14 cellular contexts compared by ENCODE assay signal in genomic region chr21:45329261-45330074, GRCh38. TPM values are rescaled to one million over a fixed set of nuclear protein-coding genes. Genes with fewer than 3 reads are reported as not detected.
DNase-seq lines count a peak whose midpoint lies in the region; ATAC-seq and TF ChIP-seq lines count a peak whose summit lies in the region.
"Had no signal": no experiment of that assay in that cellular context is flagged by ENCODE, and none has a peak within 500 bp of the region (broad histone marks: within the 10 kb centered on the region; RNA-seq: fewer than 3 reads in every experiment).

No MANE protein-coding gene starts in this region.

- H4K91ac ChIP-seq in IMR-90 (ENCODE audit: insufficient read depth, low read depth, low read length): peak overlapping the region; percentile 99

- H3K14ac ChIP-seq in IMR-90 (replicated peaks; ENCODE audit: low read depth, low read length): peak overlapping the region; percentile 89

- H4K20me1 ChIP-seq in IMR-90 (ENCODE audit: insufficient read depth, low read length): no peaks in the 10 kb centered on the region

- H3K27ac Mint-ChIP-seq in nephron: peak overlapping the region; percentile 91 to 96 (median 95)
- H3K27ac Mint-ChIP-seq: activated naive CD8-positive, alpha-beta T cell treated with anti-CD3 and anti-CD28 coated beads, Interleukin-2, amount 50 U/mL, for 24 hours had no signal

- peak overlapping the region; percentile 92 for H2AK9ac ChIP-seq in IMR-90 (replicated peaks; ENCODE audit: low read depth, low read length, poor library complexity)

- TF ChIP-seq CTCF in AG04450 (IDR thresholded peaks at IDR 0.05; ENCODE audit: low read depth, low read length) (no peak), IMR-90 (conservative IDR thresholded peaks at IDR 0.05; ENCODE audit: low read depth, low read length) (no peak), esophagus squamous epithelium (IDR thresholded peaks at IDR 0.05) (no peak), nephron (IDR thresholded peaks at IDR 0.05; ENCODE audit: unreplicated experiment in 3 of 3) (no peak), WERI-Rb-1 (IDR thresholded peaks at IDR 0.05; ENCODE audit: low read depth, low read length) (no peak)

- H3K9me3 ChIP-seq in AG04450 (ENCODE audit: control insufficient read depth, insufficient read depth, low read length): no peaks in the 10 kb centered on the region; the same call in 1 of the 2 replicates
- no peaks in the 10 kb centered on the region for H3K9me3 ChIP-seq in IMR-90 (ENCODE audit: control insufficient read depth, insufficient read depth, low read length)
- no peaks in the 10 kb centered on the region for H3K9me3 ChIP-seq in esophagus squamous epithelium
- H3K9me3 ChIP-seq in WERI-Rb-1 (ENCODE audit: severe bottlenecking): no peaks in the 10 kb centered on the region
- H3K9me3 ChIP-seq: BLaER1, stomach had no signal

- TF ChIP-seq RAD21 in IMR-90 (IDR thresholded peaks at IDR 0.05; ENCODE audit: low read length): no peak

- no TSS peak for BruUV-seq in IMR-90 (replicated peaks; lab: Mats Ljungman, UMichigan)

- no peaks in the 10 kb centered on the region for H3K36me3 Mint-ChIP-seq in nephron (ENCODE audit: low read depth)

- in situ Hi-C loops in IMR-90 (cut with MboI; ENCODE audit: low sequenced_read_pairs): loop anchor here (10.0 kb wide), 1 partner anchor 55 kb away; no protein-coding TSS in a partner anchor

- no peak overlapping the region for H3K4me3 ChIP-seq in AG04450 (ENCODE audit: low read depth, low read length)
- H3K4me3 ChIP-seq in IMR-90 (ENCODE audit: insufficient read depth, low read depth, low read length): no peak overlapping the region
- H3K4me3 ChIP-seq in esophagus squamous epithelium: no peak overlapping the region
- H3K4me3 ChIP-seq in WERI-Rb-1 (ENCODE audit: low read depth, low read length): no peak overlapping the region
- H3K4me3 ChIP-seq: BLaER1, stomach had no signal

- DNase-seq in AG04450 (ENCODE audit: low read depth, low spot score): no peak
- no peak for DNase-seq in IMR-90
- DNase-seq in esophagus squamous epithelium (lab: John Stamatoyannopoulos, UW): no peak
- no peak for DNase-seq in COLO668 (lab: John Stamatoyannopoulos, UW; ENCODE audit: unreplicated experiment)
- no peak for DNase-seq in activated CD4-positive, alpha-beta T cell treated with anti-CD3 and anti-CD28 coated beads for 48 hours
- no peak for DNase-seq in WERI-Rb-1
- no peak for DNase-seq in stimulated activated CD4-positive, alpha-beta T cell treated with anti-CD3 and anti-CD28 coated beads, Interleukin-2, amount 100 ng/mL, for 24 hours
- DNase-seq: activated CD4-positive, alpha-beta T cell treated with anti-CD3 and anti-CD28 coated beads, Interleukin-2, amount 50 U/mL, for 1 hour; activated naive CD8-positive, alpha-beta T cell treated with anti-CD3 and anti-CD28 coated beads, Interleukin-2, amount 50 U/mL, for 24 hours; NCI-H1436; stimulated activated CD4-positive, alpha-beta T cell treated with anti-CD3 and anti-CD28 coated beads, Interleukin-15, amount 100 ng/mL, for 24 hours; stomach had no signal

- H3K4ac ChIP-seq in IMR-90 (ENCODE audit: low read depth, low read length): peak overlapping the region; percentile 96

- peak overlapping the region; percentile 66 for H3K18ac ChIP-seq in IMR-90 (ENCODE audit: low read depth, low read length)

- H4K8ac ChIP-seq in IMR-90 (ENCODE audit: low read depth in 2 of 2, low read length in 2 of 2): peak overlapping the region; percentile 75 to 92

- CTCF ChIA-PET in AG04450 (lab: Charles Lee) (interaction anchor here (1.1 kb wide), 1 partner anchor 20 kb away, joined by 4 read pairs; no protein-coding TSS in a partner anchor), IMR-90 (lab: Yijun Ruan, JAX) (no interaction called here)

- H3K4me1 ChIP-seq in IMR-90 (ENCODE audit: control insufficient read depth, insufficient read depth, low read length) (peaks cover 46% of the 10 kb centered on the region), esophagus squamous epithelium (peaks cover 5 to 65% (median 26%) of the 10 kb centered on the region in 3 donors)

- H3K9me3 Mint-ChIP-seq in nephron: no peaks in the 10 kb centered on the region
- H3K9me3 Mint-ChIP-seq: activated naive CD8-positive, alpha-beta T cell treated with anti-CD3 and anti-CD28 coated beads, Interleukin-2, amount 50 U/mL, for 24 hours had no signal

- H3K79me1 ChIP-seq in IMR-90 (ENCODE audit: low read depth in 1 of 2, low read length in 2 of 2): peaks cover 0 to 7% of the 10 kb centered on the region in 2 experiments; a peak in 1 of 4 replicates

- H3K9ac ChIP-seq in IMR-90 (ENCODE audit: low read depth, low read length): peak overlapping the region; percentile 23
- H3K9ac ChIP-seq: BLaER1 had no signal

- POLR2A ChIA-PET in AG04450 (lab: Yijun Ruan, JAX) (interaction anchor here (1.0 to 1.2 kb wide), 3 partner anchors 12 to 98 kb away, joined by 3 read pairs; no protein-coding TSS in a partner anchor), IMR-90 (lab: Charles Lee; ENCODE audit: unreplicated experiment) (no interaction called here)

- peak overlapping the region; percentile 44 for H2BK5ac ChIP-seq in IMR-90 (ENCODE audit: low read depth, low read length, poor library complexity, severe bottlenecking)

- H2BK120ac ChIP-seq in IMR-90 (ENCODE audit: low read depth, low read length): peak overlapping the region; percentile 99

- peak overlapping the region; percentile 92 for H2AK5ac ChIP-seq in IMR-90 (ENCODE audit: low read depth, low read length)

- H3K4me1 Mint-ChIP-seq in nephron: peaks cover 33% of the 10 kb centered on the region

- H3K23ac ChIP-seq in IMR-90 (ENCODE audit: low read depth, low read length): 0 out of 2 replicates have a peak overlapping the region, but pooled peaks have one; percentile 29

- 95% methylated on average over 11 of the region's 30 CpGs; no CpG with 5 or more reads in 1 of the 2 experiments for WGBS in IMR-90 (ENCODE audit: extremely low coverage in 2 of 2, insufficient read length in 1 of 2), 2 experiments
- WGBS in esophagus squamous epithelium, 2 donors: 46 to 64% methylated on average over 7 to 12 of the region's 30 CpGs

- H2BK20ac ChIP-seq in IMR-90 (ENCODE audit: low read depth, low read length): peak overlapping the region; percentile 99

- H4K5ac ChIP-seq in IMR-90 (ENCODE audit: low read depth, low read length): peak overlapping the region; percentile 47

- intact Hi-C loops in IMR-90 (cut with micrococcal nuclease) (loop anchor here (2.0 kb wide), 1 partner anchor 35 kb away; no protein-coding TSS in a partner anchor), esophagus squamous epithelium (cut with DNase I) (no loop called here)

- H2BK15ac ChIP-seq in IMR-90 (ENCODE audit: low read depth, low read length): peak overlapping the region; percentile 85; the same call in 2 of the 3 replicates

- H3K36me3 ChIP-seq in IMR-90 (ENCODE audit: control insufficient read depth, insufficient read depth, low read length) (no peaks in the 10 kb centered on the region), esophagus squamous epithelium (no peaks in the 10 kb centered on the region), WERI-Rb-1 (no peaks in the 10 kb centered on the region)
- H3K36me3 ChIP-seq: BLaER1, stomach had no signal

- H3K27me3 ChIP-seq in AG04450 (ENCODE audit: control insufficient read depth, insufficient read depth, low read length) (no peaks in the 10 kb centered on the region), IMR-90 (ENCODE audit: control insufficient read depth, insufficient read depth, low read length) (no peaks in the 10 kb centered on the region), esophagus squamous epithelium (peaks cover 0 to 53% (median 0%) of the 10 kb centered on the region in 4 donors), WERI-Rb-1 (ENCODE audit: insufficient read depth, low read depth, severe bottlenecking) (no peaks in the 10 kb centered on the region)
- H3K27me3 ChIP-seq: BLaER1 had no signal

- H3K56ac ChIP-seq in IMR-90 (ENCODE audit: extremely low read depth, insufficient read depth, low read length): peak overlapping the region; percentile 60

- H2AFZ ChIP-seq in IMR-90 (replicated peaks; ENCODE audit: low read length, poor library complexity): peak overlapping the region; percentile 82

- peak overlapping the region; percentile 22; the same call in 1 of the 2 replicates for H3K4me2 ChIP-seq in IMR-90 (ENCODE audit: low read depth, low read length)
- H3K4me2 ChIP-seq: BLaER1 had no signal

- TF ChIP-seq POLR2A in IMR-90 (IDR thresholded peaks at IDR 0.05; ENCODE audit: low read depth, low read length) (no peak), esophagus squamous epithelium (IDR thresholded peaks at IDR 0.05) (no peak)

- H3K27ac ChIP-seq in AG04450 (ENCODE audit: low read depth, low read length) (peak overlapping the region; percentile 93), IMR-90 (ENCODE audit: insufficient read depth, low read length) (peak overlapping the region; percentile 75), esophagus squamous epithelium (peak overlapping the region in 3 of 4 donors; percentile 66 to 80 (median 73)), WERI-Rb-1 (no peak overlapping the region)
- H3K27ac ChIP-seq: BLaER1 had no signal

- peak; percentile 38 for ATAC-seq in IMR-90 (ENCODE audit: low read depth)
- ATAC-seq: activated naive CD8-positive, alpha-beta T cell treated with anti-CD3 and anti-CD28 coated beads, Interleukin-2, amount 50 U/mL, for 24 hours had no signal

- H3K27me3 Mint-ChIP-seq in nephron (ENCODE audit: low read depth): peaks cover 3% of the 10 kb centered on the region

- H3K9me1 ChIP-seq in IMR-90 (ENCODE audit: insufficient read depth, low read length): peaks cover 12% of the 10 kb centered on the region; the same call in 1 of the 2 replicates

- dilution Hi-C loops in IMR-90 (cut with HindIII; ENCODE audit: low sequenced_read_pairs, unreplicated experiment): no loop called here

- peak overlapping the region; percentile 24 to 66 (median 65) for H3K4me3 Mint-ChIP-seq in nephron
- H3K4me3 Mint-ChIP-seq: activated naive CD8-positive, alpha-beta T cell treated with anti-CD3 and anti-CD28 coated beads, Interleukin-2, amount 50 U/mL, for 24 hours had no signal

TF ChIP-seq in IMR-90, 13 proteins besides CTCF, POLR2A, EP300 and RAD21 (continues in another document):
- TF ChIP-seq BHLHE40 (IDR thresholded peaks at IDR 0.05; ENCODE audit: low read depth, low read length) (no peak), CEBPB (IDR thresholded peaks at IDR 0.05; ENCODE audit: low read depth, low read length) (no peak), MAFK (IDR thresholded peaks at IDR 0.05; ENCODE audit: low read depth, low read length) (no peak), NFE2L2 (IDR thresholded peaks at IDR 0.05; ENCODE audit: low read depth, low read length) (no peak)

RNA-seq across cellular contexts. Expression of gene POFUT2, which starts 41.8 kb away (rescaled TPM):
- 34.2 and 35.5 TPM in 2 replicates for polyA plus RNA-seq in AG04450 (2011; rRNA removed)
- 15.6 and 26.6 TPM in 2 replicates for polyA minus RNA-seq in AG04450 (2011; rRNA and poly(A)+ RNA removed)
- 18.8 and 23.9 TPM in 2 replicates for total RNA-seq in IMR-90 (2012; rRNA removed)
- polyA plus RNA-seq in IMR-90 (2012; rRNA removed): 58.5 and 59.3 TPM in 2 replicates
- polyA plus RNA-seq in IMR-90 (2012; cell fraction: cytosol; rRNA removed): 46.5 and 53.6 TPM in 2 replicates
- polyA plus RNA-seq in IMR-90 (2012; cell fraction: nucleus; rRNA removed; ENCODE audit: low replicate concordance): 236 and 251 TPM in 2 replicates
- total RNA-seq in esophagus squamous epithelium: 10 to 100 TPM in 2 of 4 donors, 1 to 10 TPM in 2; 7.9 to 11.4 (median 9.4) TPM
